7 cellular contexts compared by ENCODE assay signal in the genomic region with DNA sequence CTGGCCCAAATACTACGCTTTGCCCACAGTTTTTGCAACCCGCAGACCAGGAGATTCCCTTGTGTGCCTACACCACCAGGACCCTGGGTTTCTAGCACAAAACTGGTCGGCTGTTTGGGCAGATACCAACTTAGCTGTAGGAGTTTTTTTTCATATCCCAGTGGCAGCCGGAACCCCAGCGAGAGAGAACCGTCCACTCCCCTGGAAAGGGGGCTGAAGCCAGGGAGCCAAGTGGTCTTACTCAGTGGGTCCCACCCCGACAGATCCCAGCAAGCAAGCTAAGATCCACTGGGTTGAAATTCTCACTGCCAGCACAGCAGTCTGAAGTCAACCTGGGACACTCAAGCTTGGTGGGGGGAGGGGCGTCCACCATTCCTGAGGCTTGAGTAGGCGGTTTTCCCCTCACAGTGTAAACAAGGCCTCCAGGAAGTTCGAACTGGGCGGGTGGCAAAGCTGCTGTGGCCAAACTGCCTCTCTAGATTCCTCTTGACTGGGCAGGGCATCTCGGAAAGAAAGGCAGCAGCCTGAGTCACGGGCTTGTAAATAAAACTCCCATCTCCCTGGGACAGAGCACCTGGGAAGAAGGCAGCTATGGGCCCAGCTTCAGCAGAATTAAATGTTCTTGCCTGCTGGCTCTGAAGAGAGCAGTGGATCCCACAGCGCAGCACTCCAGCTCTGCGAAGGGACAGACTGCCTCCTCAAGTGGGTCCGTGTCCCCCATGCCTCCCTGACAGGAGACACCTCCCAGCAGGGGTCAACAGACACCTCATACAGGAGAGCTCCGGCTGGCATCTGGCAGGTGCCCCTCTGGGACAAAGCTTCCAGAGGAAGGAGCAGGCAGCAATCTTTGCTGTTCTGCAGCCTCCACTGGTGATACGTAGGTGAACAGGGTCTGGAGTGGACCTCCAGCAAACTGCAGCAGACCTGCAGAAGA.
DNase-seq lines count a peak whose midpoint lies in the region; ATAC-seq, FAIRE-seq and TF ChIP-seq lines count a peak whose summit lies in the region.
"Not testable (repeated sequence)": the region's sequence is repeated elsewhere in the genome, so short reads cannot be mapped to it uniquely, and the experiment has no call there.

No MANE protein-coding gene starts in this region.

- H3K4me1 ChIP-seq in HepG2 (ENCODE audit: insufficient read depth, low read length), result peaks cover 31% of the 10 kb centered on the region

- BruUV-seq in HepG2 (replicated peaks; lab: Mats Ljungman, UMichigan), result not testable (repeated sequence)

- H3K27ac ChIP-seq in RWPE1 (peak overlapping the region; percentile 87), brain microvascular endothelial cell (peak overlapping the region; percentile 78), HepG2 (ENCODE audit: extremely low read length, insufficient read depth, low read length) (peak overlapping the region; percentile 56)

- intact Hi-C loops in HepG2 (cut with micrococcal nuclease; ENCODE audit: unreplicated experiment), result loop anchor here (5.0 kb wide), 1 partner anchor 102 kb away; a partner anchor contains a TSS

- POLR2A ChIA-PET in RWPE1 (lab: Yijun Ruan, JAX; ENCODE audit: low non-redundant PET) (interaction anchor here (0.7 kb wide), 1 partner anchor 16 kb away, joined by 14 read pairs; no protein-coding TSS in a partner anchor), HepG2 (lab: Yijun Ruan, JAX) (interaction anchor here (1.0 to 1.4 kb wide), 6 partner anchors 16 to 338 kb away, joined by 3 to 11 read pairs (median 4); a partner anchor contains a TSS)

- H3K9ac ChIP-seq in HepG2 (ENCODE audit: insufficient read depth, low read depth, low read length), result peak overlapping the region; percentile 26; the same call in 1 of the 2 replicates

- TF ChIP-seq CTCF in RWPE1 (conservative IDR thresholded peaks at IDR 0.05; ENCODE audit: low read depth); brain microvascular endothelial cell (IDR thresholded peaks at IDR 0.05; ENCODE audit: low read depth, low read length, missing control alignments); foreskin fibroblast (IDR thresholded peaks at IDR 0.05; ENCODE audit: low read depth, low read length): not testable (repeated sequence)
- TF ChIP-seq CTCF in HepG2 (CRISPR knock-in tag; IDR thresholded peaks at IDR 0.05), result 0 out of 2 replicates have a peak, but pooled peaks have one; percentile 3

- DNase-seq in EL (peak; percentile 98), LoVo (ENCODE audit: low spot score) (peak; percentile 95), RWPE1 (ENCODE audit: low spot score) (peak; percentile 49), brain microvascular endothelial cell (peak; percentile 97), foreskin fibroblast (peak; percentile 87), HepG2 (ENCODE audit: low spot score) (peak; percentile 93), pulmonary artery endothelial cell (ENCODE audit: low read depth, low spot score) (peak; percentile 74)

- H3K36me3 ChIP-seq in brain microvascular endothelial cell (replicated peaks), result not testable (repeated sequence)
- H3K36me3 ChIP-seq in HepG2 (replicated peaks in 1 of 2; ENCODE audit: control insufficient read depth in 1 of 2, insufficient read depth in 2 of 2, low read length in 2 of 2), result peaks cover 4 to 10% of the 10 kb centered on the region in 2 experiments; a peak in 4 of 5 replicates

- peak; percentile 43; the same call in 1 of the 2 replicates for TF ChIP-seq RAD21 in HepG2 (CRISPR knock-in tag; IDR thresholded peaks at IDR 0.05)

- ATAC-seq in HepG2, result peak; percentile 98

- H3K9me3 ChIP-seq in HepG2 (ENCODE audit: low read length), result not testable (repeated sequence)

- peak; percentile 56 to 70; a peak in 3 of 4 replicates for TF ChIP-seq EP300 in HepG2 (IDR thresholded peaks at IDR 0.05; ENCODE audit: low read depth in 2 of 2, low read length in 2 of 2)
- TF ChIP-seq EP300 in HepG2 (CRISPR knock-in tag; IDR thresholded peaks at IDR 0.05; ENCODE audit: borderline replicate concordance), result peak; percentile 93

- H4K20me1 ChIP-seq in HepG2 (ENCODE audit: insufficient read depth, low read length), result not testable (repeated sequence)

- WGBS in HepG2 (ENCODE audit: low lambda C conversion rate), result 58% methylated on average over 13 of the region's 18 CpGs

- H3K4me2 ChIP-seq in HepG2 (ENCODE audit: low read depth, low read length), result peak overlapping the region; percentile 53

- in situ Hi-C loops in brain microvascular endothelial cell (cut with HindIII; ENCODE audit: low pct_ligation_motif_present, low sequenced_read_pairs); HepG2 (cut with HindIII; ENCODE audit: extremely low pct_ligation_motif_present, low pct_unique_long_range_greater_than_20kb): not testable (repeated sequence)

- not testable (repeated sequence) for FAIRE-seq in HepG2 (lab: Jason Lieb, UNC)

- not testable (repeated sequence) for H3K27me3 ChIP-seq in brain microvascular endothelial cell (replicated peaks); HepG2 (ENCODE audit: control insufficient read depth in 1 of 2, insufficient read depth in 2 of 2, low read length in 2 of 2)

- not testable (repeated sequence) for TF ChIP-seq POLR2A in HepG2 (IDR thresholded peaks at IDR 0.05; ENCODE audit: insufficient read depth in 1 of 2, low read depth in 2 of 2, low read length in 2 of 2)

- H3K79me2 ChIP-seq in HepG2 (ENCODE audit: insufficient read depth, low read length), result peaks cover 12% of the 10 kb centered on the region

- not testable (repeated sequence) for H2AFZ ChIP-seq in HepG2 (ENCODE audit: low read length)

- CTCF ChIA-PET in RWPE1 (lab: Yijun Ruan, JAX), result interaction anchor here (0.6 to 0.7 kb wide), 2 partner anchors 8 to 89 kb away, joined by 3 read pairs; no protein-coding TSS in a partner anchor
- CTCF ChIA-PET in HepG2 (lab: Yijun Ruan, JAX; ENCODE audit: low intra/inter-chr PET ratio, low total read pairs), result not testable (repeated sequence)

- H3K4me3 ChIP-seq in brain microvascular endothelial cell (ENCODE audit: low read depth, low read length) (peak overlapping the region; percentile 9), HepG2 (replicated peaks in 1 of 3; ENCODE audit: insufficient read depth in 1 of 3, low read depth in 2 of 3, low read length in 3 of 3) (0 out of 6 replicates have a peak overlapping the region, but pooled peaks of 1 of the 3 experiments have one; percentile 7)
- not testable (repeated sequence) for H3K4me3 ChIP-seq in foreskin fibroblast (ENCODE audit: low read depth in 1 of 2, low read length in 2 of 2)

TF ChIP-seq in HepG2, 621 proteins besides CTCF, POLR2A, EP300 and RAD21 (continues in another document):
- TF ChIP-seq KMT2B (CRISPR knock-in tag; IDR thresholded peaks at IDR 0.05) (peak; percentile 22; the same call in 1 of the 2 replicates), FOXA1 (IDR thresholded peaks at IDR 0.05) (0 out of 2 replicates have a peak, but pooled peaks have one; percentile 29), FOXA1 (CRISPR knock-in tag; IDR thresholded peaks at IDR 0.05) (peak; percentile 99), ZFY (CRISPR knock-in tag; IDR thresholded peaks at IDR 0.05) (peak; percentile 59; the same call in 1 of the 2 replicates)
- TF ChIP-seq, protein P1, sequence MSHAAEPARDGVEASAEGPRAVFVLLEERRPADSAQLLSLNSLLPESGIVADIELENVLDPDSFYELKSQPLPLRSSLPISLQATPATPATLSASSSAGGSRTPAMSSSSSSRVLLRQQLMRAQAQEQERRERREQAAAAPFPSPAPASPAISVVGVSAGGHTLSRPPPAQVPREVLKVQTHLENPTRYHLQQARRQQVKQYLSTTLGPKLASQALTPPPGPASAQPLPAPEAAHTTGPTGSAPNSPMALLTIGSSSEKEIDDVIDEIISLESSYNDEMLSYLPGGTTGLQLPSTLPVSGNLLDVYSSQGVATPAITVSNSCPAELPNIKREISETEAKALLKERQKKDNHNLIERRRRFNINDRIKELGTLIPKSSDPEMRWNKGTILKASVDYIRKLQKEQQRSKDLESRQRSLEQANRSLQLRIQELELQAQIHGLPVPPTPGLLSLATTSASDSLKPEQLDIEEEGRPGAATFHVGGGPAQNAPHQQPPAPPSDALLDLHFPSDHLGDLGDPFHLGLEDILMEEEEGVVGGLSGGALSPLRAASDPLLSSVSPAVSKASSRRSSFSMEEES (CRISPR knock-in tag; IDR thresholded peaks at IDR 0.05), result 0 out of 2 replicates have a peak, but pooled peaks have one; percentile 70
- TF ChIP-seq, protein P2, sequence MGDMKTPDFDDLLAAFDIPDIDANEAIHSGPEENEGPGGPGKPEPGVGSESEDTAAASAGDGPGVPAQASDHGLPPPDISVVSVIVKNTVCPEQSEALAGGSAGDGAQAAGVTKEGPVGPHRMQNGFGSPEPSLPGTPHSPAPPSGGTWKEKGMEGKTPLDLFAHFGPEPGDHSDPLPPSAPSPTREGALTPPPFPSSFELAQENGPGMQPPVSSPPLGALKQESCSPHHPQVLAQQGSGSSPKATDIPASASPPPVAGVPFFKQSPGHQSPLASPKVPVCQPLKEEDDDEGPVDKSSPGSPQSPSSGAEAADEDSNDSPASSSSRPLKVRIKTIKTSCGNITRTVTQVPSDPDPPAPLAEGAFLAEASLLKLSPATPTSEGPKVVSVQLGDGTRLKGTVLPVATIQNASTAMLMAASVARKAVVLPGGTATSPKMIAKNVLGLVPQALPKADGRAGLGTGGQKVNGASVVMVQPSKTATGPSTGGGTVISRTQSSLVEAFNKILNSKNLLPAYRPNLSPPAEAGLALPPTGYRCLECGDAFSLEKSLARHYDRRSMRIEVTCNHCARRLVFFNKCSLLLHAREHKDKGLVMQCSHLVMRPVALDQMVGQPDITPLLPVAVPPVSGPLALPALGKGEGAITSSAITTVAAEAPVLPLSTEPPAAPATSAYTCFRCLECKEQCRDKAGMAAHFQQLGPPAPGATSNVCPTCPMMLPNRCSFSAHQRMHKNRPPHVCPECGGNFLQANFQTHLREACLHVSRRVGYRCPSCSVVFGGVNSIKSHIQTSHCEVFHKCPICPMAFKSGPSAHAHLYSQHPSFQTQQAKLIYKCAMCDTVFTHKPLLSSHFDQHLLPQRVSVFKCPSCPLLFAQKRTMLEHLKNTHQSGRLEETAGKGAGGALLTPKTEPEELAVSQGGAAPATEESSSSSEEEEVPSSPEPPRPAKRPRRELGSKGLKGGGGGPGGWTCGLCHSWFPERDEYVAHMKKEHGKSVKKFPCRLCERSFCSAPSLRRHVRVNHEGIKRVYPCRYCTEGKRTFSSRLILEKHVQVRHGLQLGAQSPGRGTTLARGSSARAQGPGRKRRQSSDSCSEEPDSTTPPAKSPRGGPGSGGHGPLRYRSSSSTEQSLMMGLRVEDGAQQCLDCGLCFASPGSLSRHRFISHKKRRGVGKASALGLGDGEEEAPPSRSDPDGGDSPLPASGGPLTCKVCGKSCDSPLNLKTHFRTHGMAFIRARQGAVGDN (CRISPR knock-in tag; IDR thresholded peaks at IDR 0.05), result peak; percentile 81
